Comparison of ENCODE assay signal across 8 cellular contexts in genomic region chr17:42388381-42389134, GRCh38. TPM values are rescaled to one million over a fixed set of nuclear protein-coding genes. Genes with fewer than 3 reads are reported as not detected.
DNase-seq lines count a peak whose midpoint lies in the region; ATAC-seq, FAIRE-seq and TF ChIP-seq lines count a peak whose summit lies in the region.

Gene STAT3, minus strand, starts transcription at chr17:42388442. Its CDS starts 39,926 bp downstream, at chr17:42348516.

- H4K20me1 ChIP-seq in astrocyte (ENCODE audit: insufficient read depth, low read length): peaks cover 38% of the 10 kb centered on the region

- H3K9me3 Mint-ChIP-seq in astrocyte (ENCODE audit: unreplicated experiment): no peaks in the 10 kb centered on the region

- peaks cover 10% of the 10 kb centered on the region for H3K4me1 Mint-ChIP-seq in astrocyte (ENCODE audit: low read depth, unreplicated experiment)

- H2AFZ ChIP-seq in astrocyte (ENCODE audit: low read depth, low read length): peak within 1 kb of the TSS; percentile 74

- H3K9ac ChIP-seq in astrocyte (ENCODE audit: low read length): peak within 1 kb of the TSS; percentile 91

- TF ChIP-seq CTCF in astrocyte (IDR thresholded peaks at IDR 0.05; ENCODE audit: insufficient read depth, low read depth, low read length): no peak
- TF ChIP-seq CTCF in uterus (IDR thresholded peaks at IDR 0.05): peak in 2 of 4 experiments; percentile 21 to 38

- ATAC-seq in GM18502 (IDR thresholded peaks at IDR 0.05; ENCODE audit: poor library complexity, unreplicated experiment): peak; percentile 85
- ATAC-seq in HG02970 (IDR thresholded peaks at IDR 0.05; ENCODE audit: low FRiP score, unreplicated experiment): peak; percentile 91
- peak; percentile 98 for ATAC-seq in right cardiac atrium

- intact Hi-C loops in right cardiac atrium (cut with DNase I): loop anchor here in 1 of 4 donors (5.0 kb wide), 1 partner anchor 41 kb away; no protein-coding TSS in a partner anchor
- intact Hi-C loops in uterus (cut with DNase I; ENCODE audit: low total_unique reads): no loop called here

- peak; percentile 98 to 99 for DNase-seq in NCI-H1930 (lab: John Stamatoyannopoulos, UW)
- DNase-seq in T-helper 22 cell (ENCODE audit: low read depth): peak; percentile 99
- peak; percentile 97 for DNase-seq in astrocyte (ENCODE audit: low read depth)
- peak; percentile 100 for DNase-seq in right cardiac atrium
- peak; percentile 99 for DNase-seq in pulmonary artery endothelial cell (ENCODE audit: low read depth, low spot score)
- DNase-seq in uterus: peak; percentile 100

- H3K27me3 ChIP-seq in astrocyte (ENCODE audit: insufficient read depth, low read length) (no peaks in the 10 kb centered on the region), right cardiac atrium (ENCODE audit: control insufficient read depth, insufficient read depth) (no peaks in the 10 kb centered on the region), uterus (no peaks in the 10 kb centered on the region)

- H3K4me3 Mint-ChIP-seq in astrocyte (ENCODE audit: unreplicated experiment): peak within 1 kb of the TSS; percentile 96

- H3K36me3 Mint-ChIP-seq in astrocyte (ENCODE audit: low read depth, unreplicated experiment): peaks cover 2% of the 10 kb centered on the region

- WGBS in right cardiac atrium: under 1% methylated on average over 44 of the region's 44 CpGs

- peak; percentile 93 to 97 for TF ChIP-seq POLR2A in uterus (IDR thresholded peaks at IDR 0.05)

- peak within 1 kb of the TSS; percentile 92 for H3K4me2 ChIP-seq in astrocyte (ENCODE audit: low read length)

- no peaks in the 10 kb centered on the region for H3K27me3 Mint-ChIP-seq in astrocyte (ENCODE audit: low read depth, unreplicated experiment)

- FAIRE-seq in astrocyte (lab: Jason Lieb, UNC): peak; percentile 83

- peaks cover 10% of the 10 kb centered on the region for H3K4me1 ChIP-seq in astrocyte (ENCODE audit: insufficient read depth, low read length)
- H3K4me1 ChIP-seq in right cardiac atrium (ENCODE audit: control insufficient read depth, insufficient read depth, low read length): peaks cover 2% of the 10 kb centered on the region
- H3K4me1 ChIP-seq in uterus: peaks cover 0 to 8% of the 10 kb centered on the region in 2 donors

- peak within 1 kb of the TSS; percentile 97 for H3K27ac Mint-ChIP-seq in astrocyte (ENCODE audit: unreplicated experiment)

- H3K79me2 ChIP-seq in astrocyte (ENCODE audit: insufficient read depth, low read length): peaks cover 45% of the 10 kb centered on the region

- H3K9me3 ChIP-seq in astrocyte (ENCODE audit: insufficient read depth, low read depth, low read length) (no peaks in the 10 kb centered on the region), right cardiac atrium (ENCODE audit: control insufficient read depth, low read length) (no peaks in the 10 kb centered on the region), uterus (no peaks in the 10 kb centered on the region)

- H3K27ac ChIP-seq in astrocyte (ENCODE audit: low read depth, low read length) (peak within 1 kb of the TSS; percentile 95), right cardiac atrium (ENCODE audit: low read length) (peak within 1 kb of the TSS; percentile 98), uterus (peak within 1 kb of the TSS; percentile 99)

- H3K36me3 ChIP-seq in astrocyte (ENCODE audit: insufficient read depth, low read length): no peaks in the 10 kb centered on the region
- no peaks in the 10 kb centered on the region for H3K36me3 ChIP-seq in uterus

- H3K4me3 ChIP-seq in astrocyte (ENCODE audit: insufficient read depth, low read depth, low read length) (peak within 1 kb of the TSS; percentile 76), right cardiac atrium (ENCODE audit: low read length) (peak within 1 kb of the TSS; percentile 81), uterus (peak within 1 kb of the TSS; percentile 94 to 100)

RNA-seq across cellular contexts. Expression of gene STAT3, which starts in this region (rescaled TPM):
- total RNA-seq in astrocyte: 145 and 154 TPM in 2 replicates
- 100 to 1,000 TPM; 100 to 192 (median 105) TPM for total RNA-seq in right cardiac atrium
- polyA plus RNA-seq in right cardiac atrium: 46.9 TPM
- total RNA-seq in pulmonary artery endothelial cell: 99.0 and 132 TPM in 2 replicates
- 100 to 1,000 TPM; 115 to 298 (median 171) TPM for total RNA-seq in uterus

Comparison
In these comparisons a context has a peak if more than half of its experiments do, and no peak if none do; other contexts are left out.
1. Peak in every context shown above with its lines: DNase-seq, ATAC-seq, H3K4me3 ChIP-seq and H3K27ac ChIP-seq.